Comparison of ENCODE assay signal across 8 cellular contexts in the genomic region with DNA sequence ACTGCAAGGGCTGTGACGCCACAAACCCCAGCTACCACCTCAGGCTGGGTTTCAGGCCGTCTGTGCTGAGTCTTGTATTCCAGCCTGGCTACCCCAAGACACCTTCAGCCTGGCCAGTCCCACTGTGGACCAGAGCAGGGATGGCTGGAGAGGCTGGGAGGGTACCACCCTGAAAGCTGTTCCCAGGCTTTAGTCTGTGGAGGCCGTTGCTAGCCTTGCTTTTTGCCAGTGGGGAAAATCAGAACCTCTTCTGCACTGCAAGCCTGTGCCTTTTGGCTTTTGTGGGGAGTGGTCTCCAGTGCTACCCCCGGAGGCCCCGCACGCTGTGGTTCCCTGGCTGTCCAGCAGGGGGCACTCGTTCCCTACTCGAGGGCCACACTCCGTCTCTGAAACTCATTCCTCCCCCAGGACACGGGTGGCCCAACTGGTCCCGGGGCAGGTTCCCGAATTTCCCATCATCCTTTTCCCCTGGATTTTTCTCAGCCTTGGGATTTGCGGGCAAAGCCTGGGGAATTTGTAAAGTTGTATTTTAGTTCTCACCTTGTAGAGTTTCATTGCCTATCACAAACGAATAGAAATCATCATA.
DNase-seq lines count a peak whose midpoint lies in the region; ATAC-seq and TF ChIP-seq lines count a peak whose summit lies in the region.

No MANE protein-coding gene starts in this region.

- no peaks in the 10 kb centered on the region for H3K27me3 ChIP-seq in BLaER1 treated with 17β-estradiol and CSF1 and Interleukin-3, amounts not matched to agents 10 nM and 100 nM
- H3K27me3 ChIP-seq in heart right ventricle: no peaks in the 10 kb centered on the region

- no peak overlapping the region for H3K4me3 ChIP-seq in BLaER1 treated with 17β-estradiol and CSF1 and Interleukin-3, amounts not matched to agents 10 nM and 100 nM
- H3K4me3 ChIP-seq in heart right ventricle: no peak overlapping the region

- no peaks in the 10 kb centered on the region for H4K20me1 ChIP-seq in BLaER1 treated with 17β-estradiol and CSF1 and Interleukin-3, amounts not matched to agents 10 nM and 100 nM

- 32 to 33% methylated on average over 14 of the region's 14 CpGs for WGBS in heart right ventricle, 2 donors

- no peaks in the 10 kb centered on the region for H3K36me3 ChIP-seq in BLaER1 treated with 17β-estradiol and CSF1 and Interleukin-3, amounts not matched to agents 10 nM and 100 nM
- peaks cover 0 to 39% (median 9%) of the 10 kb centered on the region in 9 donors for H3K36me3 ChIP-seq in heart right ventricle

- peak overlapping the region in 8 of 11 experiments; percentile 34 to 75 (median 50); a peak in 12 of 22 replicates for H3K9ac ChIP-seq in BLaER1 treated with 17β-estradiol and CSF1 and Interleukin-3, amounts not matched to agents 10 nM and 100 nM

- TF ChIP-seq CTCF in heart right ventricle (IDR thresholded peaks at IDR 0.05): peak; percentile 89 to 96 (median 93)

- peaks cover 38 to 56% (median 49%) of the 10 kb centered on the region in 10 experiments for H3K4me1 ChIP-seq in BLaER1 treated with 17β-estradiol and CSF1 and Interleukin-3, amounts not matched to agents 10 nM and 100 nM
- H3K4me1 ChIP-seq in heart right ventricle: peaks cover 39 to 84% (median 71%) of the 10 kb centered on the region in 9 donors

- intact Hi-C loops in heart right ventricle (cut with DNase I): loop anchor here in 7 of 10 donors (5.0 to 10.0 kb wide), 7 partner anchors 40 to 132 kb away; partner anchors contain the start of gene BTBD16 (in 1 of the 7)

- peak overlapping the region in 8 of 11 experiments; percentile 54 to 87 (median 70); a peak in 15 of 22 replicates for H3K27ac ChIP-seq in BLaER1 treated with 17β-estradiol and CSF1 and Interleukin-3, amounts not matched to agents 10 nM and 100 nM
- peak overlapping the region in 9 of 10 donors; percentile 82 to 94 (median 89) for H3K27ac ChIP-seq in heart right ventricle

- H3K9me3 ChIP-seq in BLaER1 treated with 17β-estradiol and CSF1 and Interleukin-3, amounts not matched to agents 10 nM and 100 nM (replicated peaks in 1 of 11): peaks cover 13 to 21% (median 15%) of the 10 kb centered on the region in 11 experiments; a peak in 20 of 22 replicates
- H3K9me3 ChIP-seq in heart right ventricle: peaks cover 0 to 10% (median 0%) of the 10 kb centered on the region in 11 donors

- DNase-seq in HK-2 (ENCODE audit: unreplicated experiment) (peak; percentile 31), activated T-cell treated with anti-CD3 and anti-CD28 coated beads for 4 hours (peak; percentile 2), heart right ventricle (peak; percentile 45 to 62), NCI-H446 (lab: John Stamatoyannopoulos, UW) (no peak)
- DNase-seq in stimulated activated CD4-positive, alpha-beta T cell treated with anti-CD3 and anti-CD28 coated beads, Interleukin-12 subunit alpha, Interleukin-12 subunit beta, amount 100 ng/mL, for 48 hours (ENCODE audit: low read depth in 2 of 3, low spot score in 1 of 3): peak in 2 of 3 donors; percentile 10 to 32
- no peak for DNase-seq in central memory CD4-positive, alpha-beta T cell

- H3K4me2 ChIP-seq in BLaER1 treated with 17β-estradiol and CSF1 and Interleukin-3, amounts not matched to agents 10 nM and 100 nM: peak overlapping the region; percentile 70 to 89 (median 82)

- ATAC-seq in heart right ventricle (peak in 2 of 8 donors; percentile 1 to 21), HG03139 (IDR thresholded peaks at IDR 0.05; ENCODE audit: unreplicated experiment) (no peak)

Comparison
In these comparisons a context has a peak if more than half of its experiments do, and no peak if none do; other contexts are left out.
1. DNase-seq: peak in HK-2 (single experiment), activated T-cell treated with anti-CD3 and anti-CD28 coated beads for 4 hours (single experiment), heart right ventricle (2 of 2) and stimulated activated CD4-positive, alpha-beta T cell treated with anti-CD3 and anti-CD28 coated beads, Interleukin-12 subunit alpha, Interleukin-12 subunit beta, amount 100 ng/mL, for 48 hours (2 of 3); none in central memory CD4-positive, alpha-beta T cell (single experiment) and NCI-H446 (0 of 2).